In genomic region chr1:234186037-234186688, GRCh38 we compare ENCODE assay signal across 11 cellular contexts.
DNase-seq lines count a peak whose midpoint lies in the region; ATAC-seq and TF ChIP-seq lines count a peak whose summit lies in the region.
"Had no signal": no experiment of that assay in that cellular context is flagged by ENCODE, and none has a peak within 500 bp of the region (broad histone marks: within the 10 kb centered on the region; RNA-seq: fewer than 3 reads in every experiment).

No MANE protein-coding gene starts in this region.

- H3K4me1 ChIP-seq in right lobe of liver, result peaks cover 0 to 16% (median 5%) of the 10 kb centered on the region in 4 donors
- H3K4me1 ChIP-seq: tibial nerve had no signal

- POLR2A ChIA-PET in activated CD8-positive, alpha-beta T cell treated with anti-CD3 and anti-CD28 coated beads for 36 hours (lab: Charles Lee), result interaction anchor here (0.8 to 1.3 kb wide), 2 partner anchors 15 to 17 kb away, joined by 3 read pairs; no protein-coding TSS in a partner anchor
- POLR2A ChIA-PET in activated CD8-positive, alpha-beta T cell treated with anti-CD3 and anti-CD28 coated beads, Interleukin-2, amount 10 ng/mL, durations not matched to agents 7 days and 5 days (lab: Charles Lee), result no interaction called here
- POLR2A ChIA-PET in naive thymus-derived CD8-positive, alpha-beta T cell (lab: Charles Lee), result no interaction called here

- no peaks in the 10 kb centered on the region for H3K36me3 ChIP-seq in right lobe of liver
- H3K36me3 ChIP-seq: tibial nerve had no signal

- no peaks in the 10 kb centered on the region for H3K9me3 ChIP-seq in right lobe of liver

- CTCF ChIA-PET in activated CD8-positive, alpha-beta T cell treated with anti-CD3 and anti-CD28 coated beads for 36 hours (lab: Charles Lee), result interaction anchor here (1.7 kb wide), 1 partner anchor 124 kb away, joined by 6 read pairs; no protein-coding TSS in a partner anchor
- CTCF ChIA-PET in activated CD8-positive, alpha-beta T cell treated with anti-CD3 and anti-CD28 coated beads, Interleukin-2, amount 10 ng/mL, durations not matched to agents 7 days and 5 days (lab: Charles Lee), result interaction anchor here (0.7 to 1.6 kb wide), 3 partner anchors 16 to 32 kb away, joined by 3 to 5 read pairs (median 3); no protein-coding TSS in a partner anchor

- no peaks in the 10 kb centered on the region for H3K36me3 Mint-ChIP-seq in activated CD8-positive, alpha-beta T cell treated with anti-CD3 and anti-CD28 coated beads for 36 hours (ENCODE audit: low read depth)
- H3K36me3 Mint-ChIP-seq in activated CD8-positive, alpha-beta T cell treated with anti-CD3 and anti-CD28 coated beads, Interleukin-2, amount 10 ng/mL, durations not matched to agents 7 days and 5 days (ENCODE audit: low read depth), result peaks cover 4% of the 10 kb centered on the region
- no peaks in the 10 kb centered on the region for H3K36me3 Mint-ChIP-seq in activated T-helper 17 cell treated with anti-CD3 and anti-CD28 coated beads, Interleukin-2, amount 50 U/mL, for 72 hours (ENCODE audit: low read depth)
- peaks cover 0 to 23% (median 3%) of the 10 kb centered on the region in 3 donors for H3K36me3 Mint-ChIP-seq in naive thymus-derived CD8-positive, alpha-beta T cell

- 13% methylated on average over 3 of the region's 6 CpGs for WGBS in right lobe of liver (ENCODE audit: insufficient coverage, low coverage, low lambda C conversion rate, missing lambda C conversion rate)

- no peak overlapping the region for H3K4me3 ChIP-seq in right lobe of liver
- H3K4me3 ChIP-seq: tibial nerve had no signal

- no peak overlapping the region for H3K4me3 Mint-ChIP-seq in activated CD8-positive, alpha-beta T cell treated with anti-CD3 and anti-CD28 coated beads for 36 hours
- H3K4me3 Mint-ChIP-seq in activated CD8-positive, alpha-beta T cell treated with anti-CD3 and anti-CD28 coated beads, Interleukin-2, amount 10 ng/mL, durations not matched to agents 7 days and 5 days, result no peak overlapping the region
- H3K4me3 Mint-ChIP-seq in activated T-helper 17 cell treated with anti-CD3 and anti-CD28 coated beads, Interleukin-2, amount 50 U/mL, for 72 hours, result no peak overlapping the region
- no peak overlapping the region for H3K4me3 Mint-ChIP-seq in naive thymus-derived CD8-positive, alpha-beta T cell

- no peak for TF ChIP-seq CTCF in activated CD8-positive, alpha-beta T cell treated with anti-CD3 and anti-CD28 coated beads for 36 hours (IDR thresholded peaks at IDR 0.05)
- no peak for TF ChIP-seq CTCF in right lobe of liver (IDR thresholded peaks at IDR 0.05)

- peaks cover 27% of the 10 kb centered on the region for H3K27me3 Mint-ChIP-seq in activated CD8-positive, alpha-beta T cell treated with anti-CD3 and anti-CD28 coated beads for 36 hours
- peaks cover 43% of the 10 kb centered on the region for H3K27me3 Mint-ChIP-seq in activated CD8-positive, alpha-beta T cell treated with anti-CD3 and anti-CD28 coated beads, Interleukin-2, amount 10 ng/mL, durations not matched to agents 7 days and 5 days (ENCODE audit: low read depth)
- H3K27me3 Mint-ChIP-seq in activated T-helper 17 cell treated with anti-CD3 and anti-CD28 coated beads, Interleukin-2, amount 50 U/mL, for 72 hours, result peaks cover 59% of the 10 kb centered on the region
- peaks cover 26 to 56% (median 31%) of the 10 kb centered on the region in 5 donors for H3K27me3 Mint-ChIP-seq in naive thymus-derived CD8-positive, alpha-beta T cell

- DNase-seq in activated CD8-positive, alpha-beta T cell treated with anti-CD3 and anti-CD28 coated beads for 36 hours, result peak; percentile 13
- no peak for DNase-seq in activated CD8-positive, alpha-beta T cell treated with anti-CD3 and anti-CD28 coated beads, Interleukin-2, amount 10 ng/mL, durations not matched to agents 7 days and 5 days
- peak; percentile 69 to 83 (median 82) for DNase-seq in right lobe of liver
- DNase-seq in naive thymus-derived CD8-positive, alpha-beta T cell, result no peak
- DNase-seq: NCI-H2081 treated with DMSO at 0.1 percent for 48 hours, occipital lobe had no signal

- no peak for ATAC-seq in activated CD8-positive, alpha-beta T cell treated with anti-CD3 and anti-CD28 coated beads for 36 hours
- no peak for ATAC-seq in activated CD8-positive, alpha-beta T cell treated with anti-CD3 and anti-CD28 coated beads, Interleukin-2, amount 10 ng/mL, durations not matched to agents 7 days and 5 days
- ATAC-seq in HG03432 (IDR thresholded peaks at IDR 0.05; ENCODE audit: unreplicated experiment) (peak; percentile 80), right lobe of liver (peak; percentile 95 to 98 (median 96)), HG03139 (IDR thresholded peaks at IDR 0.05; ENCODE audit: unreplicated experiment) (no peak), GM21526 (IDR thresholded peaks at IDR 0.05; ENCODE audit: low FRiP score, unreplicated experiment) (no peak)
- peak; percentile 75 for ATAC-seq in activated T-helper 17 cell treated with anti-CD3 and anti-CD28 coated beads, Interleukin-2, amount 50 U/mL, for 72 hours (replicated peaks)
- no peak for ATAC-seq in naive thymus-derived CD8-positive, alpha-beta T cell

- H3K27me3 ChIP-seq in right lobe of liver, result no peaks in the 10 kb centered on the region
- H3K27me3 ChIP-seq: tibial nerve had no signal

- no peak for TF ChIP-seq POLR2A in right lobe of liver (IDR thresholded peaks at IDR 0.05)

- H3K27ac ChIP-seq in right lobe of liver, result no peak overlapping the region
- H3K27ac ChIP-seq: tibial nerve had no signal

- H3K27ac Mint-ChIP-seq in activated CD8-positive, alpha-beta T cell treated with anti-CD3 and anti-CD28 coated beads for 36 hours, result no peak overlapping the region
- H3K27ac Mint-ChIP-seq in activated CD8-positive, alpha-beta T cell treated with anti-CD3 and anti-CD28 coated beads, Interleukin-2, amount 10 ng/mL, durations not matched to agents 7 days and 5 days, result no peak overlapping the region
- no peak overlapping the region for H3K27ac Mint-ChIP-seq in activated T-helper 17 cell treated with anti-CD3 and anti-CD28 coated beads, Interleukin-2, amount 50 U/mL, for 72 hours
- H3K27ac Mint-ChIP-seq in naive thymus-derived CD8-positive, alpha-beta T cell, result no peak overlapping the region

- peaks cover 4% of the 10 kb centered on the region for H3K9me3 Mint-ChIP-seq in activated CD8-positive, alpha-beta T cell treated with anti-CD3 and anti-CD28 coated beads for 36 hours
- H3K9me3 Mint-ChIP-seq in activated CD8-positive, alpha-beta T cell treated with anti-CD3 and anti-CD28 coated beads, Interleukin-2, amount 10 ng/mL, durations not matched to agents 7 days and 5 days (ENCODE audit: insufficient read depth), result peaks cover 7% of the 10 kb centered on the region
- H3K9me3 Mint-ChIP-seq in activated T-helper 17 cell treated with anti-CD3 and anti-CD28 coated beads, Interleukin-2, amount 50 U/mL, for 72 hours, result peaks cover 7% of the 10 kb centered on the region
- H3K9me3 Mint-ChIP-seq in naive thymus-derived CD8-positive, alpha-beta T cell, result peaks cover 6 to 26% (median 21%) of the 10 kb centered on the region in 9 donors

- H3K4me1 Mint-ChIP-seq in activated CD8-positive, alpha-beta T cell treated with anti-CD3 and anti-CD28 coated beads for 36 hours (ENCODE audit: low read depth), result no peaks in the 10 kb centered on the region
- H3K4me1 Mint-ChIP-seq in activated CD8-positive, alpha-beta T cell treated with anti-CD3 and anti-CD28 coated beads, Interleukin-2, amount 10 ng/mL, durations not matched to agents 7 days and 5 days (ENCODE audit: low read depth), result peaks cover 5% of the 10 kb centered on the region
- H3K4me1 Mint-ChIP-seq in activated T-helper 17 cell treated with anti-CD3 and anti-CD28 coated beads, Interleukin-2, amount 50 U/mL, for 72 hours, result no peaks in the 10 kb centered on the region
- H3K4me1 Mint-ChIP-seq in naive thymus-derived CD8-positive, alpha-beta T cell, result no peaks in the 10 kb centered on the region

- intact Hi-C loops in activated CD8-positive, alpha-beta T cell treated with anti-CD3 and anti-CD28 coated beads for 36 hours (cut with micrococcal nuclease), result no loop called here
- intact Hi-C loops in right lobe of liver (cut with DNase I), result no loop called here

Comparison
In these comparisons a context has a peak if more than half of its experiments do, and no peak if none do; other contexts are left out.
1. DNase-seq: peak in activated CD8-positive, alpha-beta T cell treated with anti-CD3 and anti-CD28 coated beads for 36 hours (single experiment) and right lobe of liver (3 of 3); none in activated CD8-positive, alpha-beta T cell treated with anti-CD3 and anti-CD28 coated beads, Interleukin-2, amount 10 ng/mL, durations not matched to agents 7 days and 5 days (single experiment) and naive thymus-derived CD8-positive, alpha-beta T cell (0 of 10).
2. ATAC-seq: peak in HG03432 (single experiment), activated T-helper 17 cell treated with anti-CD3 and anti-CD28 coated beads, Interleukin-2, amount 50 U/mL, for 72 hours (single experiment) and right lobe of liver (4 of 4); none in activated CD8-positive, alpha-beta T cell treated with anti-CD3 and anti-CD28 coated beads for 36 hours (single experiment), activated CD8-positive, alpha-beta T cell treated with anti-CD3 and anti-CD28 coated beads, Interleukin-2, amount 10 ng/mL, durations not matched to agents 7 days and 5 days (single experiment), HG03139 (single experiment), naive thymus-derived CD8-positive, alpha-beta T cell (0 of 2) and GM21526 (single experiment).